Comparison of ENCODE assay signal across 15 cellular contexts in genomic region chr19:49210901-49211451, GRCh38. TPM values are rescaled to one million over a fixed set of nuclear protein-coding genes. Genes with fewer than 3 reads are reported as not detected.
DNase-seq lines count a peak whose midpoint lies in the region; ATAC-seq, FAIRE-seq and TF ChIP-seq lines count a peak whose summit lies in the region.
"Had no signal": no experiment of that assay in that cellular context is flagged by ENCODE, and none has a peak within 500 bp of the region (broad histone marks: within the 10 kb centered on the region; RNA-seq: fewer than 3 reads in every experiment).

No MANE protein-coding gene starts in this region.

- no peak for FAIRE-seq in endothelial cell of umbilical vein (lab: Jason Lieb, UNC)
- FAIRE-seq: G401.6 had no signal

- no peaks in the 10 kb centered on the region for H3K27me3 Mint-ChIP-seq in T-helper 1 cell treated with Interleukin-12 subunit alpha and Interleukin-12 subunit beta and Interleukin-4 antibody, amounts not matched to agents 30 μg/mL and 1 μg/mL, for 36 hours (ENCODE audit: low read depth)

- no peak overlapping the region for H3K27ac Mint-ChIP-seq in T-helper 1 cell treated with Interleukin-12 subunit alpha and Interleukin-12 subunit beta and Interleukin-4 antibody, amounts not matched to agents 30 μg/mL and 1 μg/mL, for 36 hours

- H3K27me3 ChIP-seq in endothelial cell of umbilical vein (ENCODE audit: control insufficient read depth in 2 of 2, insufficient read depth in 2 of 2, low read length in 2 of 2) (no peaks in the 10 kb centered on the region), muscle layer of duodenum (ENCODE audit: low read depth, low read length) (no peaks in the 10 kb centered on the region), upper lobe of right lung (no peaks in the 10 kb centered on the region)

- BruUV-seq in endothelial cell of umbilical vein (replicated peaks; lab: Mats Ljungman, UMichigan): TSS peak; percentile 19

- POLR2A ChIA-PET in endothelial cell of umbilical vein (lab: Charles Lee): no interaction called here

- peak; percentile 6 for ATAC-seq in upper lobe of right lung

- no peak overlapping the region for H2AFZ ChIP-seq in endothelial cell of umbilical vein (ENCODE audit: low read depth, low read length)

- H3K9me3 Mint-ChIP-seq in T-helper 1 cell treated with Interleukin-12 subunit alpha and Interleukin-12 subunit beta and Interleukin-4 antibody, amounts not matched to agents 30 μg/mL and 1 μg/mL, for 36 hours: no peaks in the 10 kb centered on the region
- H3K9me3 Mint-ChIP-seq: CD4-positive, alpha-beta memory T cell; T-helper 2 cell treated with Interferon-gamma antibody and Interleukin-4, amounts not matched to agents 5 μg/mL and 100 μg/mL, for 36 hours had no signal

- TF ChIP-seq CTCF in endothelial cell of umbilical vein (IDR thresholded peaks at IDR 0.05; ENCODE audit: extremely low read depth in 1 of 2, insufficient read depth in 1 of 2, low read depth in 1 of 2, low read length in 2 of 2) (no peak), upper lobe of right lung (IDR thresholded peaks at IDR 0.05) (no peak)

- CTCF ChIA-PET in endothelial cell of umbilical vein (lab: Charles Lee): interaction anchor here (1.0 to 2.4 kb wide), 3 partner anchors 12 to 113 kb away, joined by 5 to 21 read pairs (median 6); no protein-coding TSS in a partner anchor

- H4K20me1 ChIP-seq in endothelial cell of umbilical vein (replicated peaks; ENCODE audit: control insufficient read depth, extremely low read depth, insufficient read depth, low read length): no peaks in the 10 kb centered on the region

- H3K4me1 ChIP-seq in endothelial cell of umbilical vein (ENCODE audit: control insufficient read depth, extremely low read depth, insufficient read depth, low read length) (no peaks in the 10 kb centered on the region), muscle layer of duodenum (ENCODE audit: control insufficient read depth in 1 of 2, insufficient read depth in 2 of 2, low read length in 2 of 2) (peaks cover 0 to 5% of the 10 kb centered on the region in 2 donors), upper lobe of right lung (peaks cover 3% of the 10 kb centered on the region)

- intact Hi-C loops in endothelial cell of umbilical vein (cut with micrococcal nuclease) (no loop called here), upper lobe of right lung (cut with DNase I) (loop anchor here (5.0 kb wide), 1 partner anchor 114 kb away; no protein-coding TSS in a partner anchor)

- H3K9me3 ChIP-seq in endothelial cell of umbilical vein (replicated peaks; ENCODE audit: control insufficient read depth, insufficient read depth, low read length) (no peaks in the 10 kb centered on the region), muscle layer of duodenum (ENCODE audit: control insufficient read depth in 1 of 2, low read length in 2 of 2) (no peaks in the 10 kb centered on the region), upper lobe of right lung (no peaks in the 10 kb centered on the region)

- DNase-seq in T-helper 1 cell (no peak), endothelial cell of umbilical vein (ENCODE audit: low read depth, low spot score) (no peak), upper lobe of right lung (no peak), NCI-H510A treated with DMSO at 0.1 percent for 48 hours (lab: John Stamatoyannopoulos, UW) (no peak), NCI-H1436 (lab: John Stamatoyannopoulos, UW) (no peak)
- no peak for DNase-seq in stimulated activated CD4-positive, alpha-beta T cell treated with anti-CD3 and anti-CD28 coated beads, Interleukin-15, amount 100 ng/mL, for 24 hours
- DNase-seq: 8988T, NCI-H2107, NCI-H774 had no signal

- dilution Hi-C loops in endothelial cell of umbilical vein (cut with MboI; ENCODE audit: extremely low pct_ligation_motif_present, low sequenced_read_pairs): no loop called here

- H3K4me3 ChIP-seq in endothelial cell of umbilical vein (replicated peaks in 1 of 3; ENCODE audit: insufficient read depth in 1 of 3, low read depth in 1 of 3, low read length in 3 of 3) (no peak overlapping the region), muscle layer of duodenum (ENCODE audit: low read depth in 1 of 2, low read length in 2 of 2) (peak overlapping the region; percentile 7 to 42), upper lobe of right lung (no peak overlapping the region)

- peaks cover 8% of the 10 kb centered on the region for H3K4me1 Mint-ChIP-seq in T-helper 1 cell treated with Interleukin-12 subunit alpha and Interleukin-12 subunit beta and Interleukin-4 antibody, amounts not matched to agents 30 μg/mL and 1 μg/mL, for 36 hours (ENCODE audit: low read depth)

- no peak overlapping the region for H3K4me2 ChIP-seq in endothelial cell of umbilical vein (ENCODE audit: insufficient read depth, low read length)

- no peak for TF ChIP-seq POLR2A in endothelial cell of umbilical vein (IDR thresholded peaks at IDR 0.05; ENCODE audit: low read depth, low read length)

- no peak overlapping the region for H3K9ac ChIP-seq in endothelial cell of umbilical vein (replicated peaks; ENCODE audit: extremely low read depth, insufficient read depth, low read length)

- no peaks in the 10 kb centered on the region for H3K79me2 ChIP-seq in endothelial cell of umbilical vein (ENCODE audit: control insufficient read depth, insufficient read depth, low read length)

- no peaks in the 10 kb centered on the region for H3K9me1 ChIP-seq in endothelial cell of umbilical vein (replicated peaks; ENCODE audit: control insufficient read depth, extremely low read depth, insufficient read depth, low read length)

- H3K4me3 Mint-ChIP-seq in T-helper 1 cell treated with Interleukin-12 subunit alpha and Interleukin-12 subunit beta and Interleukin-4 antibody, amounts not matched to agents 30 μg/mL and 1 μg/mL, for 36 hours: peak overlapping the region; percentile 16

- H3K36me3 ChIP-seq in endothelial cell of umbilical vein (ENCODE audit: control insufficient read depth in 2 of 2, extremely low read depth in 1 of 2, insufficient read depth in 2 of 2, low read length in 2 of 2): no peaks in the 10 kb centered on the region
- peaks cover 8 to 13% of the 10 kb centered on the region in 2 donors for H3K36me3 ChIP-seq in muscle layer of duodenum (ENCODE audit: control insufficient read depth in 1 of 2, insufficient read depth in 2 of 2, low read length in 2 of 2)
- peaks cover 12% of the 10 kb centered on the region for H3K36me3 ChIP-seq in upper lobe of right lung

- H3K36me3 Mint-ChIP-seq in T-helper 1 cell treated with Interleukin-12 subunit alpha and Interleukin-12 subunit beta and Interleukin-4 antibody, amounts not matched to agents 30 μg/mL and 1 μg/mL, for 36 hours (ENCODE audit: low read depth): no peaks in the 10 kb centered on the region
- H3K36me3 Mint-ChIP-seq: CD4-positive, alpha-beta memory T cell had no signal

- H3K27ac ChIP-seq in endothelial cell of umbilical vein (ENCODE audit: insufficient read depth, low read depth, low read length): no peak overlapping the region
- H3K27ac ChIP-seq in muscle layer of duodenum (ENCODE audit: low read length): no peak overlapping the region
- H3K27ac ChIP-seq in upper lobe of right lung: no peak overlapping the region

TF ChIP-seq in endothelial cell of umbilical vein, 7 proteins besides CTCF, POLR2A, EP300 and RAD21:
- no peak for TF ChIP-seq JUN (IDR thresholded peaks at IDR 0.05; ENCODE audit: borderline replicate concordance, insufficient read depth, insufficient read length, low read depth)
- no peak for TF ChIP-seq POLR2AphosphoS5 (IDR thresholded peaks at IDR 0.05; ENCODE audit: insufficient read depth, low read depth, low read length)
- no peak for TF ChIP-seq MAX (IDR thresholded peaks at IDR 0.05; ENCODE audit: insufficient read depth, insufficient read length)
- TF ChIP-seq MYC (IDR thresholded peaks at IDR 0.05; ENCODE audit: low read depth, low read length): no peak
- TF ChIP-seq GATA2 (IDR thresholded peaks at IDR 0.05; ENCODE audit: insufficient read depth, insufficient read length, low read depth, low read length): no peak
- TF ChIP-seq EZH2 (IDR thresholded peaks at IDR 0.05; ENCODE audit: borderline replicate concordance, low read depth, low read length, severe bottlenecking): no peak
- no peak for TF ChIP-seq FOS (IDR thresholded peaks at IDR 0.05; ENCODE audit: borderline replicate concordance, insufficient read depth, low read length)

RNA-seq across cellular contexts. Expression of gene TRPM4, which starts 53.4 kb away (rescaled TPM):
- 38.9 and 40.6 TPM in 2 replicates for total RNA-seq in endothelial cell of umbilical vein
- 17.6 and 23.7 TPM in 2 replicates for polyA plus RNA-seq in endothelial cell of umbilical vein
- polyA plus RNA-seq in endothelial cell of umbilical vein (2011; cell fraction: cytosol; rRNA removed): 6.5 and 8.7 TPM in 2 replicates
- polyA plus RNA-seq in endothelial cell of umbilical vein (2011; cell fraction: nucleus; rRNA removed): 88.1 and 102 TPM in 2 replicates
- polyA plus RNA-seq in endothelial cell of umbilical vein (2012): 22.6 and 38.8 TPM in 2 replicates
- polyA minus RNA-seq in endothelial cell of umbilical vein: 20.4 and 22.4 TPM in 2 replicates
- polyA minus RNA-seq in endothelial cell of umbilical vein (2011; cell fraction: cytosol; rRNA and poly(A)+ RNA removed): 2.5 TPM
- 21.9 and 29.7 TPM in 2 replicates for polyA minus RNA-seq in endothelial cell of umbilical vein (2011; cell fraction: nucleus; rRNA and poly(A)+ RNA removed)
- 44.3 TPM for total RNA-seq in upper lobe of right lung
- polyA plus RNA-seq: CD4-positive, alpha-beta memory T cell had no signal

RNA-seq across cellular contexts. Expression of gene HRC, which starts 55.8 kb away (rescaled TPM):
- not detected in 2 replicates for total RNA-seq in endothelial cell of umbilical vein
- not detected in 2 replicates for polyA plus RNA-seq in endothelial cell of umbilical vein
- polyA plus RNA-seq in endothelial cell of umbilical vein (2011; cell fraction: cytosol; rRNA removed): not detected in 2 replicates
- not detected in 2 replicates for polyA plus RNA-seq in endothelial cell of umbilical vein (2011; cell fraction: nucleus; rRNA removed)
- 0.44 TPM in 1 of 2 replicates, not detected in the other for polyA plus RNA-seq in endothelial cell of umbilical vein (2012)
- 0.39 and 1.3 TPM in 2 replicates for polyA minus RNA-seq in endothelial cell of umbilical vein
- polyA minus RNA-seq in endothelial cell of umbilical vein (2011; cell fraction: cytosol; rRNA and poly(A)+ RNA removed): not detected
- not detected in 2 replicates for polyA minus RNA-seq in endothelial cell of umbilical vein (2011; cell fraction: nucleus; rRNA and poly(A)+ RNA removed)
- 2.2 TPM for total RNA-seq in upper lobe of right lung
- total RNA-seq: CD4-positive, alpha-beta memory T cell; osteocyte had no signal
- polyA plus RNA-seq: CD4-positive, alpha-beta memory T cell had no signal

Comparison
In these comparisons a context has a peak if more than half of its experiments do, and no peak if none do; other contexts are left out.
1. H3K4me3 ChIP-seq: peak in muscle layer of duodenum (2 of 2); none in endothelial cell of umbilical vein (0 of 3) and upper lobe of right lung (single experiment).